9 cellular contexts compared by ENCODE assay signal in genomic region chr14:70714055-70714550, GRCh38.
A peak's percentile ranks its signal among the peaks of the same experiment; 100 is the strongest.
DNase-seq lines count a peak whose midpoint lies in the region; ATAC-seq and TF ChIP-seq lines count a peak whose summit lies in the region.
"Had no signal": no experiment of that assay in that cellular context is flagged by ENCODE, and none has a peak within 500 bp of the region (broad histone marks: within the 10 kb centered on the region; RNA-seq: fewer than 3 reads in every experiment).

No MANE protein-coding gene starts in this region.

- intact Hi-C loops in activated CD4-positive, alpha-beta T cell treated with anti-CD3 and anti-CD28 coated beads, Interleukin-2, amount 10 ng/mL, durations not matched to agents 24 days and 14 days (cut with micrococcal nuclease): loop anchor here (1.0 to 5.0 kb wide), 3 partner anchors 72 to 259 kb away; partner anchors contain the start of gene TTC9

- H3K27me3 Mint-ChIP-seq in activated CD4-positive, alpha-beta T cell treated with anti-CD3 and anti-CD28 coated beads, Interleukin-2, amount 10 ng/mL, durations not matched to agents 24 days and 14 days: peaks cover 10% of the 10 kb centered on the region
- H3K27me3 Mint-ChIP-seq in effector memory CD8-positive, alpha-beta T cell: peaks cover 14 to 20% of the 10 kb centered on the region in 2 donors
- H3K27me3 Mint-ChIP-seq in naive B cell: no peaks in the 10 kb centered on the region

- peak; percentile 52 for TF ChIP-seq CTCF in GM12873 (IDR thresholded peaks at IDR 0.05; ENCODE audit: insufficient read depth, low read depth, low read length, missing control alignments)
- TF ChIP-seq CTCF in thoracic aorta (IDR thresholded peaks at IDR 0.05): peak; percentile 69

- no peaks in the 10 kb centered on the region for H3K9me3 ChIP-seq in thoracic aorta

- no peak overlapping the region for H3K4me3 Mint-ChIP-seq in activated CD4-positive, alpha-beta T cell treated with anti-CD3 and anti-CD28 coated beads, Interleukin-2, amount 10 ng/mL, durations not matched to agents 24 days and 14 days
- no peak overlapping the region for H3K4me3 Mint-ChIP-seq in effector memory CD8-positive, alpha-beta T cell
- peak overlapping the region in 6 of 8 donors; percentile 1 to 66 (median 11) for H3K4me3 Mint-ChIP-seq in naive B cell

- H3K27me3 ChIP-seq in ACC112 (ENCODE audit: insufficient read depth, low read length) (peaks cover 21% of the 10 kb centered on the region), thoracic aorta (replicated peaks; ENCODE audit: insufficient read depth) (no peaks in the 10 kb centered on the region)

- H3K79me2 ChIP-seq in ACC112 (ENCODE audit: control insufficient read depth, insufficient read depth, low read length, unreplicated experiment): no peaks in the 10 kb centered on the region

- ATAC-seq in effector memory CD8-positive, alpha-beta T cell (replicated peaks): no peak
- ATAC-seq in naive B cell (ENCODE audit: low read depth in 2 of 2) (peak in 1 of 2 donors; percentile 37), thoracic aorta (ENCODE audit: insufficient number of reproducible peaks, low FRiP score, low read depth) (peak; percentile 69), GM19023 (IDR thresholded peaks at IDR 0.05; ENCODE audit: unreplicated experiment) (no peak)
- ATAC-seq: left colon had no signal

- H3K9me3 Mint-ChIP-seq in activated CD4-positive, alpha-beta T cell treated with anti-CD3 and anti-CD28 coated beads, Interleukin-2, amount 10 ng/mL, durations not matched to agents 24 days and 14 days: no peaks in the 10 kb centered on the region
- no peaks in the 10 kb centered on the region for H3K9me3 Mint-ChIP-seq in effector memory CD8-positive, alpha-beta T cell
- no peaks in the 10 kb centered on the region for H3K9me3 Mint-ChIP-seq in naive B cell

- H3K4me3 ChIP-seq in ACC112 (ENCODE audit: low read depth, low read length) (no peak overlapping the region), thoracic aorta (peak overlapping the region; percentile 48)

- DNase-seq in NCI-H2171 (lab: John Stamatoyannopoulos, UW): peak; percentile 65
- peak; percentile 82 for DNase-seq in activated CD4-positive, alpha-beta T cell treated with anti-CD3 and anti-CD28 coated beads, Interleukin-2, amount 10 ng/mL, durations not matched to agents 24 days and 14 days
- peak; percentile 46 to 55 (median 48) for DNase-seq in effector memory CD8-positive, alpha-beta T cell
- peak; percentile 54 for DNase-seq in naive B cell
- no peak for DNase-seq in thoracic aorta (ENCODE audit: low spot score)

- no peak overlapping the region for H3K27ac ChIP-seq in ACC112 (ENCODE audit: low read depth, low read length)
- peak overlapping the region in 1 of 2 donors; percentile 68 for H3K27ac ChIP-seq in thoracic aorta

- peak overlapping the region; percentile 2 for H2AFZ ChIP-seq in ACC112 (ENCODE audit: low read length, unreplicated experiment)

- no peaks in the 10 kb centered on the region for H3K36me3 Mint-ChIP-seq in activated CD4-positive, alpha-beta T cell treated with anti-CD3 and anti-CD28 coated beads, Interleukin-2, amount 10 ng/mL, durations not matched to agents 24 days and 14 days (ENCODE audit: low read depth)
- H3K36me3 Mint-ChIP-seq in effector memory CD8-positive, alpha-beta T cell (ENCODE audit: insufficient read depth): no peaks in the 10 kb centered on the region
- H3K36me3 Mint-ChIP-seq in naive B cell: no peaks in the 10 kb centered on the region

- no peaks in the 10 kb centered on the region for H3K4me1 ChIP-seq in ACC112 (ENCODE audit: control insufficient read depth, insufficient read depth, low read length, unreplicated experiment)
- H3K4me1 ChIP-seq in thoracic aorta (ENCODE audit: control insufficient read depth in 1 of 2, low read depth in 2 of 2): peaks cover 10 to 21% of the 10 kb centered on the region in 2 donors

- peaks cover 3% of the 10 kb centered on the region for H3K4me1 Mint-ChIP-seq in activated CD4-positive, alpha-beta T cell treated with anti-CD3 and anti-CD28 coated beads, Interleukin-2, amount 10 ng/mL, durations not matched to agents 24 days and 14 days
- H3K4me1 Mint-ChIP-seq in effector memory CD8-positive, alpha-beta T cell (ENCODE audit: low read depth in 2 of 2): peaks cover 1 to 4% of the 10 kb centered on the region in 2 donors
- peaks cover 32 to 49% (median 42%) of the 10 kb centered on the region in 3 donors for H3K4me1 Mint-ChIP-seq in naive B cell

- H3K36me3 ChIP-seq in ACC112 (ENCODE audit: insufficient read depth, low read length) (no peaks in the 10 kb centered on the region), thoracic aorta (no peaks in the 10 kb centered on the region)

- no peak overlapping the region for H3K27ac Mint-ChIP-seq in activated CD4-positive, alpha-beta T cell treated with anti-CD3 and anti-CD28 coated beads, Interleukin-2, amount 10 ng/mL, durations not matched to agents 24 days and 14 days
- H3K27ac Mint-ChIP-seq in effector memory CD8-positive, alpha-beta T cell: no peak overlapping the region
- peak overlapping the region in 3 of 6 donors; percentile 0 to 7 (median 7) for H3K27ac Mint-ChIP-seq in naive B cell

Comparison
In these comparisons a context has a peak if more than half of its experiments do, and no peak if none do; other contexts are left out.
1. H3K4me3 Mint-ChIP-seq: peak in naive B cell (6 of 8); none in activated CD4-positive, alpha-beta T cell treated with anti-CD3 and anti-CD28 coated beads, Interleukin-2, amount 10 ng/mL, durations not matched to agents 24 days and 14 days (single experiment) and effector memory CD8-positive, alpha-beta T cell (0 of 2).